Comparison of ENCODE assay signal across 1 cellular context in genomic region chr21:42460391-42461184, GRCh38.
A peak's percentile ranks its signal among the peaks of the same experiment; 100 is the strongest.
TF ChIP-seq lines count a peak whose summit lies in the region.

No MANE protein-coding gene starts in this region.

TF ChIP-seq in GM12878, 131 proteins besides CTCF, POLR2A, EP300 and RAD21 (continues in another document):
- no peak for TF ChIP-seq STAT1 (conservative IDR thresholded peaks at IDR 0.05)
- peak; percentile 91 for TF ChIP-seq MTA2 (IDR thresholded peaks at IDR 0.05; ENCODE audit: low read depth)
- no peak for TF ChIP-seq RCOR1 (conservative IDR thresholded peaks at IDR 0.05; ENCODE audit: low read depth, low read length)
- no peak for TF ChIP-seq KAT2A (conservative IDR thresholded peaks at IDR 0.05; ENCODE audit: control insufficient read depth, low read depth, low read length)
- TF ChIP-seq EED (IDR thresholded peaks at IDR 0.05; ENCODE audit: low read depth): peak; percentile 90
- TF ChIP-seq MEF2B (IDR thresholded peaks at IDR 0.05; ENCODE audit: partially characterized antibody, poor library complexity, severe bottlenecking): peak; percentile 61
- TF ChIP-seq SPI1 (IDR thresholded peaks at IDR 0.05; ENCODE audit: borderline replicate concordance, insufficient read depth, low read depth, low read length): peak; percentile 81
- TF ChIP-seq CBX5 (IDR thresholded peaks at IDR 0.05; ENCODE audit: low read depth): no peak
- TF ChIP-seq, protein P1, sequence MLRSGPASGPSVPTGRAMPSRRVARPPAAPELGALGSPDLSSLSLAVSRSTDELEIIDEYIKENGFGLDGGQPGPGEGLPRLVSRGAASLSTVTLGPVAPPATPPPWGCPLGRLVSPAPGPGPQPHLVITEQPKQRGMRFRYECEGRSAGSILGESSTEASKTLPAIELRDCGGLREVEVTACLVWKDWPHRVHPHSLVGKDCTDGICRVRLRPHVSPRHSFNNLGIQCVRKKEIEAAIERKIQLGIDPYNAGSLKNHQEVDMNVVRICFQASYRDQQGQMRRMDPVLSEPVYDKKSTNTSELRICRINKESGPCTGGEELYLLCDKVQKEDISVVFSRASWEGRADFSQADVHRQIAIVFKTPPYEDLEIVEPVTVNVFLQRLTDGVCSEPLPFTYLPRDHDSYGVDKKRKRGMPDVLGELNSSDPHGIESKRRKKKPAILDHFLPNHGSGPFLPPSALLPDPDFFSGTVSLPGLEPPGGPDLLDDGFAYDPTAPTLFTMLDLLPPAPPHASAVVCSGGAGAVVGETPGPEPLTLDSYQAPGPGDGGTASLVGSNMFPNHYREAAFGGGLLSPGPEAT (IDR thresholded peaks at IDR 0.05; ENCODE audit: low read depth): peak; percentile 74
- no peak for TF ChIP-seq PAX8 (IDR thresholded peaks at IDR 0.05)
- TF ChIP-seq TARDBP (IDR thresholded peaks at IDR 0.05; ENCODE audit: borderline replicate concordance): no peak
- TF ChIP-seq IRF5 (IDR thresholded peaks at IDR 0.05; ENCODE audit: borderline replicate concordance): no peak
- 0 out of 2 replicates have a peak, but pooled peaks have one; percentile 47 for TF ChIP-seq ZNF217 (IDR thresholded peaks at IDR 0.05)
- TF ChIP-seq BACH1 (IDR thresholded peaks at IDR 0.05; ENCODE audit: borderline replicate concordance): peak; percentile 59; the same call in 1 of the 2 replicates
- TF ChIP-seq WRNIP1 (IDR thresholded peaks at IDR 0.05; ENCODE audit: borderline replicate concordance, low read depth, low read length): no peak
- no peak for TF ChIP-seq FOXK2 (IDR thresholded peaks at IDR 0.05)
- no peak for TF ChIP-seq USF1 (IDR thresholded peaks at IDR 0.05; ENCODE audit: borderline replicate concordance, extremely low read length, insufficient read depth, low read depth, low read length)
- no peak for TF ChIP-seq EZH2 (IDR thresholded peaks at IDR 0.05; ENCODE audit: borderline replicate concordance, control insufficient read depth, low read depth, low read length)
- TF ChIP-seq EGR1 (IDR thresholded peaks at IDR 0.05; ENCODE audit: borderline replicate concordance in 1 of 2, low read depth in 2 of 2, low read length in 2 of 2): peak in 1 of 2 experiments; percentile 32; a peak in 1 of 3 replicates
- no peak for TF ChIP-seq SREBF1 (IDR thresholded peaks at IDR 0.05; ENCODE audit: low read length)
- TF ChIP-seq SP1 (IDR thresholded peaks at IDR 0.05; ENCODE audit: low read depth, low read length): peak; percentile 52
- TF ChIP-seq SREBF2 (IDR thresholded peaks at IDR 0.05; ENCODE audit: low read length): no peak
- peak; percentile 92 for TF ChIP-seq DPF2 (IDR thresholded peaks at IDR 0.05)
- TF ChIP-seq GABPA (IDR thresholded peaks at IDR 0.05; ENCODE audit: low read depth): no peak
- TF ChIP-seq BMI1 (IDR thresholded peaks at IDR 0.05; ENCODE audit: borderline replicate concordance): peak; percentile 96
- TF ChIP-seq GATAD2B (conservative IDR thresholded peaks at IDR 0.05; ENCODE audit: low read depth): peak; percentile 82
- no peak; the same call in 1 of the 2 replicates for TF ChIP-seq HDGF (IDR thresholded peaks at IDR 0.05)
- no peak for TF ChIP-seq LARP7 (IDR thresholded peaks at IDR 0.05)
- TF ChIP-seq PRDM15 (CRISPR knock-in tag; IDR thresholded peaks at IDR 0.05): no peak
- TF ChIP-seq ATF3 (IDR thresholded peaks at IDR 0.05; ENCODE audit: borderline replicate concordance, extremely low read depth, low read depth, low read length): no peak
- no peak for TF ChIP-seq KLF5 (IDR thresholded peaks at IDR 0.05; ENCODE audit: partially characterized antibody)
- peak; percentile 79 for TF ChIP-seq NBN (IDR thresholded peaks at IDR 0.05)
- no peak for TF ChIP-seq SUZ12 (IDR thresholded peaks at IDR 0.05; ENCODE audit: unreplicated experiment)
- no peak for TF ChIP-seq FOS (IDR thresholded peaks at IDR 0.05; ENCODE audit: borderline replicate concordance, extremely low read depth, insufficient read length)
- peak; percentile 69; the same call in 1 of the 2 replicates for TF ChIP-seq PAX5 (IDR thresholded peaks at IDR 0.05; ENCODE audit: borderline replicate concordance, low read depth, low read length)
- TF ChIP-seq ELK1 (IDR thresholded peaks at IDR 0.05; ENCODE audit: low read depth, low read length): peak; percentile 51
- no peak for TF ChIP-seq NR2C1 (IDR thresholded peaks at IDR 0.05)
- peak; percentile 53 for TF ChIP-seq CBFB (IDR thresholded peaks at IDR 0.05; ENCODE audit: low read depth)
- TF ChIP-seq, protein P2, sequence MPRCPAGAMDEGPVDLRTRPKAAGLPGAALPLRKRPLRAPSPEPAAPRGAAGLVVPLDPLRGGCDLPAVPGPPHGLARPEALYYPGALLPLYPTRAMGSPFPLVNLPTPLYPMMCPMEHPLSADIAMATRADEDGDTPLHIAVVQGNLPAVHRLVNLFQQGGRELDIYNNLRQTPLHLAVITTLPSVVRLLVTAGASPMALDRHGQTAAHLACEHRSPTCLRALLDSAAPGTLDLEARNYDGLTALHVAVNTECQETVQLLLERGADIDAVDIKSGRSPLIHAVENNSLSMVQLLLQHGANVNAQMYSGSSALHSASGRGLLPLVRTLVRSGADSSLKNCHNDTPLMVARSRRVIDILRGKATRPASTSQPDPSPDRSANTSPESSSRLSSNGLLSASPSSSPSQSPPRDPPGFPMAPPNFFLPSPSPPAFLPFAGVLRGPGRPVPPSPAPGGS (IDR thresholded peaks at IDR 0.05; ENCODE audit: borderline replicate concordance, insufficient read depth, low read depth, low read length, poor library complexity, severe bottlenecking): no peak
- peak; percentile 98 for TF ChIP-seq TCF3 (IDR thresholded peaks at IDR 0.05; ENCODE audit: borderline replicate concordance, insufficient read depth, low read depth, low read length)
- peak in 1 of 2 experiments; percentile 38; a peak in 2 of 4 replicates for TF ChIP-seq ETV6 (conservative IDR thresholded peaks at IDR 0.05 in 1 of 2, IDR thresholded peaks at IDR 0.05 in 1 of 2; ENCODE audit: borderline replicate concordance in 1 of 2, low read depth in 1 of 2)
- TF ChIP-seq RELA (IDR thresholded peaks at IDR 0.05; ENCODE audit: borderline replicate concordance, partially characterized antibody): peak; percentile 33
- no peak for TF ChIP-seq MXI1 (IDR thresholded peaks at IDR 0.05; ENCODE audit: low read depth, low read length)
- no peak for TF ChIP-seq RB1 (IDR thresholded peaks at IDR 0.05; ENCODE audit: borderline replicate concordance)
- peak; percentile 25; the same call in 1 of the 3 replicates for TF ChIP-seq POU2F2 (IDR thresholded peaks at IDR 0.05; ENCODE audit: borderline replicate concordance, low read depth, low read length)
- TF ChIP-seq CHD2 (IDR thresholded peaks at IDR 0.05; ENCODE audit: borderline replicate concordance, low read depth, low read length): no peak; the same call in 1 of the 2 replicates
- peak; percentile 97 for TF ChIP-seq IKZF1 (conservative IDR thresholded peaks at IDR 0.05)
- no peak for TF ChIP-seq REST (IDR thresholded peaks at IDR 0.05; ENCODE audit: low read depth, low read length)
- no peak for TF ChIP-seq TBL1XR1 (IDR thresholded peaks at IDR 0.05; ENCODE audit: low read depth, low read length)
- TF ChIP-seq NFYA (IDR thresholded peaks at IDR 0.05; ENCODE audit: borderline replicate concordance, low read depth, low read length): no peak
- TF ChIP-seq PML (IDR thresholded peaks at IDR 0.05; ENCODE audit: low read length): no peak
- peak; percentile 95 to 96 for TF ChIP-seq IKZF2 (IDR thresholded peaks at IDR 0.05)
